In genomic region chr6:78597966-78598365, GRCh38 we compare ENCODE assay signal across 13 cellular contexts.
"Had no signal": no experiment of that assay in that cellular context is flagged by ENCODE, and none has a peak within 500 bp of the region (broad histone marks: within the 10 kb centered on the region; RNA-seq: fewer than 3 reads in every experiment).

No MANE protein-coding gene starts in this region.

- H3K27ac ChIP-seq: right lobe of liver, transverse colon had no signal

- H3K27me3 ChIP-seq: right lobe of liver, transverse colon had no signal

- H3K4me1 ChIP-seq: right lobe of liver had no signal

- DNase-seq: activated CD4-positive, alpha-beta T cell treated with anti-CD3 and anti-CD28 coated beads, Interleukin-2, amount 10 ng/mL, durations not matched to agents 7 days and 5 days; activated CD4-positive, CD25-positive, alpha-beta regulatory T cell; activated CD8-positive, alpha-beta memory T cell treated with anti-CD3 and anti-CD28 coated beads for 24 hours; activated naive CD4-positive, alpha-beta T cell treated with anti-CD3 and anti-CD28 coated beads for 36 hours; central memory CD4-positive, alpha-beta T cell; cortex of kidney; effector memory CD8-positive, alpha-beta T cell; nucleus accumbens; right lobe of liver; stimulated activated CD4-positive, alpha-beta T cell treated with anti-CD3 and anti-CD28 coated beads, Interleukin-1b, Interleukin-23, amount 100 ng/mL, for 48 hours; transverse colon had no signal

- H3K36me3 ChIP-seq: right lobe of liver, transverse colon had no signal

- H3K9me3 ChIP-seq: right lobe of liver, transverse colon had no signal

- H3K4me3 ChIP-seq: right lobe of liver, transverse colon had no signal

- ATAC-seq: effector memory CD8-positive, alpha-beta T cell; natural killer cell treated with Interleukin-12 subunit alpha and Interleukin-12 subunit beta and Interleukin-15 and Interleukin-18, amount 100 ng/mL, for 72 hours; right lobe of liver; stimulated activated memory B cell treated with anti-CD40 and anti-IgM and Interleukin-4, amounts not matched to agents 10 μg/mL and 1 μg/mL and 100 μg/mL, for 72 hours had no signal
